ENCODE assay signal across 27 cellular contexts in the genomic region with DNA sequence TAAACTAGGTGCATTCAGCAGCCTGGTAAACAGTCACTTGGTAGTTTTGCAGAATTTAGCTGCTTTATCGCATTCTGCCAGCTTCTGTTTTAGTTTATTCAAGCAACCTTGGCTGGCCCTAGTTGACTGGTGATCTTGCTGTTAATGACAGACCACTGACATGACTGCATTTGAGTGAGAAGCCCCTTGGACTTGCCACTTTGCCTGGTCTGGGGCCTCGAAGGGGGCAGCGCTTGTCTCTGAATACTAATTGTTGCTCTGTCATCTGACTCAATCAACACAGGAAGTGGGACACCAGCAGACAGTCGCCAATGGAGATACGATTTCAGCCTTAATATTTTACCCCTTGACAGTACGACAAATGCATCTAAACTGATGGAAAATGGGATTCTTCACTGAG.
DNase-seq lines count a peak whose midpoint lies in the region; ATAC-seq, FAIRE-seq and TF ChIP-seq lines count a peak whose summit lies in the region.
"Had no signal": no experiment of that assay in that cellular context is flagged by ENCODE, and none has a peak within 500 bp of the region (broad histone marks: within the 10 kb centered on the region; RNA-seq: fewer than 3 reads in every experiment).

No MANE protein-coding gene starts in this region.

- H3K4ac ChIP-seq in mesendoderm (ENCODE audit: low read depth, low read length) = no peak overlapping the region

- H4K5ac ChIP-seq in mesendoderm (ENCODE audit: low read length) = no peak overlapping the region

- no peak overlapping the region for H3K9ac ChIP-seq in mesendoderm (ENCODE audit: low read length)
- H3K9ac ChIP-seq: BLaER1 had no signal

- H3K36me3 ChIP-seq in mesendoderm (ENCODE audit: control insufficient read depth, insufficient read depth, low read length) = no peaks in the 10 kb centered on the region
- H3K36me3 ChIP-seq in left lung = no peaks in the 10 kb centered on the region
- H3K36me3 ChIP-seq: BE2C, BLaER1 had no signal

- H3K18ac ChIP-seq in mesendoderm (ENCODE audit: low read length) = no peak overlapping the region

- no peaks in the 10 kb centered on the region for H3K27me3 Mint-ChIP-seq in WTC11 (ENCODE audit: low read depth)

- H3K23ac ChIP-seq in mesendoderm (ENCODE audit: low read length) = no peak overlapping the region

- no peak overlapping the region for H3K4me3 Mint-ChIP-seq in WTC11
- H3K4me3 Mint-ChIP-seq: CD14-positive monocyte; CD4-positive, alpha-beta memory T cell; CD4-positive, CD25-positive, alpha-beta regulatory T cell; CD8-positive, alpha-beta memory T cell had no signal

- POLR2A ChIA-PET in WTC11 (lab: Charles Lee) = no interaction called here

- no peaks in the 10 kb centered on the region for H3K79me1 ChIP-seq in mesendoderm (ENCODE audit: low read length)

- no peaks in the 10 kb centered on the region for H3K9me3 Mint-ChIP-seq in WTC11
- H3K9me3 Mint-ChIP-seq: CD4-positive, alpha-beta memory T cell; CD8-positive, alpha-beta memory T cell had no signal

- no peaks in the 10 kb centered on the region for H3K79me2 ChIP-seq in mesendoderm (ENCODE audit: control insufficient read depth, insufficient read depth, low read length)

- no peak overlapping the region for H2BK120ac ChIP-seq in mesendoderm (ENCODE audit: low read depth, low read length)

- H3K27ac ChIP-seq in mesendoderm (ENCODE audit: low read depth, low read length) = no peak overlapping the region
- no peak overlapping the region for H3K27ac ChIP-seq in left lung
- H3K27ac ChIP-seq: BLaER1 had no signal

- no peak overlapping the region for H3K56ac ChIP-seq in mesendoderm (ENCODE audit: low read length)

- no CpG with 5 or more reads among the region's 6 CpGs for WGBS in mesendoderm (ENCODE audit: extremely low coverage, insufficient coverage, low lambda C conversion rate)

- no peak overlapping the region for H2BK15ac ChIP-seq in mesendoderm (replicated peaks; ENCODE audit: low read depth)

- no peak overlapping the region for H2BK5ac ChIP-seq in mesendoderm (ENCODE audit: low read length)

- H3K4me1 ChIP-seq in mesendoderm (ENCODE audit: control insufficient read depth, low read depth, low read length) (no peaks in the 10 kb centered on the region), left lung (no peaks in the 10 kb centered on the region)
- H3K4me1 ChIP-seq: BE2C, BLaER1 had no signal

- intact Hi-C loops in left lung (cut with DNase I) = no loop called here

- peak; percentile 9 for FAIRE-seq in HTR-8/SVneo (lab: Jason Lieb, UNC)
- FAIRE-seq: A204.1, GM12878, GM12892, GM18507 had no signal

- DNase-seq in HTR-8/SVneo (ENCODE audit: insufficient read length, low spot score) (no peak), WTC11 (ENCODE audit: low spot score) (no peak), mesendoderm (peak; percentile 2), left lung (no peak), left lobe of liver (ENCODE audit: low spot score) (no peak)
- DNase-seq: 8988T; ACHN; BE2C; C1 segment of cervical spinal cord; CD4-positive, alpha-beta memory T cell; CD4-positive, CD25-positive, alpha-beta regulatory T cell; CD8-positive, alpha-beta memory T cell; COR-L47; DMS 273 treated with DMSO at 0.1 percent for 48 hours; DMS153; DMS53; DMS79; DND-41; EL; GDM1 had no signal

- H3K4me2 ChIP-seq in mesendoderm (ENCODE audit: low read length) = no peak overlapping the region
- H3K4me2 ChIP-seq: BLaER1 had no signal

- no peak overlapping the region for H2AK5ac ChIP-seq in mesendoderm (ENCODE audit: low read length)

- CTCF ChIA-PET in WTC11 (lab: Charles Lee) = interaction anchor here (0.7 kb wide), 1 partner anchor 41 kb away, joined by 4 read pairs; no protein-coding TSS in a partner anchor

- ATAC-seq in WTC11 (no peak), left lung (no peak), left lobe of liver (no peak), HG02588 (IDR thresholded peaks at IDR 0.05; ENCODE audit: unreplicated experiment) (no peak)
- ATAC-seq: GM12878 had no signal

- peaks cover 5% of the 10 kb centered on the region for H3K4me1 Mint-ChIP-seq in WTC11
- H3K4me1 Mint-ChIP-seq: CD14-positive monocyte; CD4-positive, alpha-beta memory T cell; CD4-positive, CD25-positive, alpha-beta regulatory T cell; CD8-positive, alpha-beta memory T cell had no signal

- H3K36me3 Mint-ChIP-seq in WTC11 = no peaks in the 10 kb centered on the region
- H3K36me3 Mint-ChIP-seq: CD14-positive monocyte; CD4-positive, alpha-beta memory T cell; CD4-positive, CD25-positive, alpha-beta regulatory T cell; CD8-positive, alpha-beta memory T cell had no signal

- H3K4me3 ChIP-seq in mesendoderm (ENCODE audit: low read length) = no peak overlapping the region
- H3K4me3 ChIP-seq in left lung = no peak overlapping the region
- H3K4me3 ChIP-seq: BLaER1, GM12878 had no signal

- H3K27me3 ChIP-seq in mesendoderm (ENCODE audit: insufficient read depth, low read length, poor library complexity) = no peaks in the 10 kb centered on the region
- no peaks in the 10 kb centered on the region for H3K27me3 ChIP-seq in left lung
- H3K27me3 ChIP-seq: BE2C, BLaER1 had no signal

- 0 out of 2 replicates have a peak overlapping the region, but pooled peaks have one; percentile 4 for H3K27ac Mint-ChIP-seq in WTC11
- H3K27ac Mint-ChIP-seq: CD14-positive monocyte; CD4-positive, alpha-beta memory T cell; CD4-positive, CD25-positive, alpha-beta regulatory T cell; CD8-positive, alpha-beta memory T cell had no signal

- H4K8ac ChIP-seq in mesendoderm (ENCODE audit: low read depth, low read length) = no peak overlapping the region

- no peak for TF ChIP-seq CTCF in WTC11 (IDR thresholded peaks at IDR 0.05)
- TF ChIP-seq CTCF in left lung (IDR thresholded peaks at IDR 0.05) = no peak

- H3K9me3 ChIP-seq in left lung = no peaks in the 10 kb centered on the region
- H3K9me3 ChIP-seq: BE2C, BLaER1 had no signal

TF ChIP-seq in WTC11, 78 proteins besides CTCF, POLR2A, EP300 and RAD21:
- TF ChIP-seq MYBL2 (CRISPR knock-in tag; IDR thresholded peaks at IDR 0.05) (no peak), CREM (CRISPR knock-in tag; IDR thresholded peaks at IDR 0.05) (no peak), ZNF423 (CRISPR knock-in tag; IDR thresholded peaks at IDR 0.05) (no peak), NR3C1 (CRISPR knock-in tag; conservative IDR thresholded peaks at IDR 0.05; ENCODE audit: low read depth) (no peak), SP1 (CRISPR knock-in tag; conservative IDR thresholded peaks at IDR 0.05) (no peak), ZNF138 (CRISPR knock-in tag; conservative IDR thresholded peaks at IDR 0.05) (no peak), ZNF671 (CRISPR knock-in tag; IDR thresholded peaks at IDR 0.05) (no peak)
- TF ChIP-seq, protein P1, sequence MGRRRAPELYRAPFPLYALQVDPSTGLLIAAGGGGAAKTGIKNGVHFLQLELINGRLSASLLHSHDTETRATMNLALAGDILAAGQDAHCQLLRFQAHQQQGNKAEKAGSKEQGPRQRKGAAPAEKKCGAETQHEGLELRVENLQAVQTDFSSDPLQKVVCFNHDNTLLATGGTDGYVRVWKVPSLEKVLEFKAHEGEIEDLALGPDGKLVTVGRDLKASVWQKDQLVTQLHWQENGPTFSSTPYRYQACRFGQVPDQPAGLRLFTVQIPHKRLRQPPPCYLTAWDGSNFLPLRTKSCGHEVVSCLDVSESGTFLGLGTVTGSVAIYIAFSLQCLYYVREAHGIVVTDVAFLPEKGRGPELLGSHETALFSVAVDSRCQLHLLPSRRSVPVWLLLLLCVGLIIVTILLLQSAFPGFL (CRISPR knock-in tag; IDR thresholded peaks at IDR 0.05; ENCODE audit: borderline replicate concordance) = no peak
- TF ChIP-seq, protein P2, sequence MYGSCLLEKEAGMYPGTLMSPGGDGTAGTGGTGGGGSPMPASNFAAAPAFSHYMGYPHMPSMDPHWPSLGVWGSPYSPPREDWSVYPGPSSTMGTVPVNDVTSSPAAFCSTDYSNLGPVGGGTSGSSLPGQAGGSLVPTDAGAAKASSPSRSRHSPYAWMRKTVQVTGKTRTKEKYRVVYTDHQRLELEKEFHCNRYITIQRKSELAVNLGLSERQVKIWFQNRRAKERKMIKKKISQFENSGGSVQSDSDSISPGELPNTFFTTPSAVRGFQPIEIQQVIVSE (CRISPR knock-in tag; IDR thresholded peaks at IDR 0.05; ENCODE audit: borderline replicate concordance) = no peak
